ENCODE assay signal across 13 cellular contexts in the genomic region with DNA sequence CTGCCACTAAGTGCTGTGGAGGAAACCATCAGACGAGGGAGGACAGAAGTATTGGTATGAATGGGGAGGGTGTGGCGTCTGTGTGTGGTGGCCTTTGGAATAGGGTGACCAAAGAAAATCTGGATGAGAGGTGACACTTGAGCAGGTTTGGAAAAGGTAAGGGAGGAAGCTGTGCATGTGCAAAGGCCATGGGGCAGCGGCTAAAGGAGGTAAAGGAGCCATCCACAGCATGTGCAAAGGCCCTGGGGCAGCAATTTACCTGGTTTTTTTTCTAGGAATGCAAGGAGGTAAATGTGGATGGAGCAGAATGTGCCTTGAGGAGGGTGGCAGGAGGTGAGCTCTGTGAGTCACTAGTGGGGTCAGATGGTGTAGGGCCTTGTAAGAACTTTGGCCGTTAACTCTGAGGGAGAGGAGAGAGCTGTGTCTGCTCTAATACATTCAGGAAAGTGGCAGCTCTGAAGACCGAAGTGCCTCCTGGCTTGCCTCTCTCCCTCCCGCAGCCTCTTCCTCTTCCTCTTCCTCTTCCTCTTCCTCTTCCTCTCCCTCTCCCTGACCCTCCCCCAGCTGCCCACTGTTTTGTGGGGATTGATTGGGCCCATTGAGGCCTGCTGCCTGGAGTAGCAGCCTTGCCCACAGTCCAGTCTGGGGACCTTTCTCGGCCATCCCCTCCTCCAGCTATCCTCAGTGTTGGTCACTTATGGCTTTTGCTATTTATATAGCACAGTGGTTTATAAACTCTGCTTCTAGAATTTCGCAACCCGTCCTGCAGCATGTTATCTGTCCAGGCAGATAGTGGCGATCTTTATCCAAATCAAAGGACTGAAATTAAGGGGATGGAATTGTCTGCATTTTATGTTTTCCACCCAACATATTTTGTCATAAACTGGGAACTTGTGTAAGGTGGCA. TPM values are rescaled to one million over a fixed set of nuclear protein-coding genes. Genes with fewer than 3 reads are reported as not detected.
A peak's percentile ranks its signal among the peaks of the same experiment; 100 is the strongest.
DNase-seq lines count a peak whose midpoint lies in the region; ATAC-seq and TF ChIP-seq lines count a peak whose summit lies in the region.
"Had no signal": no experiment of that assay in that cellular context is flagged by ENCODE, and none has a peak within 500 bp of the region (broad histone marks: within the 10 kb centered on the region; RNA-seq: fewer than 3 reads in every experiment).

No MANE protein-coding gene starts in this region.

- no peak for TF ChIP-seq CTCF in Peyer's patch (IDR thresholded peaks at IDR 0.05)
- no peak for TF ChIP-seq CTCF in esophagus squamous epithelium (IDR thresholded peaks at IDR 0.05)
- TF ChIP-seq CTCF in osteoblast (IDR thresholded peaks at IDR 0.05; ENCODE audit: extremely low read depth, low read depth, low read length): no peak

- H3K9me3 ChIP-seq in Peyer's patch (no peaks in the 10 kb centered on the region), esophagus squamous epithelium (no peaks in the 10 kb centered on the region), osteoblast (ENCODE audit: low read depth, low read length) (no peaks in the 10 kb centered on the region)
- H3K9me3 ChIP-seq: colonic mucosa, heart right ventricle had no signal

- H3K27me3 ChIP-seq in Peyer's patch (no peaks in the 10 kb centered on the region), esophagus squamous epithelium (no peaks in the 10 kb centered on the region), osteoblast (ENCODE audit: insufficient read depth, low read length) (no peaks in the 10 kb centered on the region)
- H3K27me3 ChIP-seq: colonic mucosa, heart right ventricle had no signal

- H3K36me3 ChIP-seq in Peyer's patch (peaks cover 0 to 6% (median 0%) of the 10 kb centered on the region in 3 donors), esophagus squamous epithelium (peaks cover 0 to 29% (median 0%) of the 10 kb centered on the region in 3 donors), osteoblast (ENCODE audit: insufficient read depth, low read length) (no peaks in the 10 kb centered on the region)
- H3K36me3 ChIP-seq: colonic mucosa, heart right ventricle had no signal

- peaks cover 53% of the 10 kb centered on the region for H4K20me1 ChIP-seq in osteoblast (ENCODE audit: insufficient read depth, low read length)

- H3K4me3 ChIP-seq in Peyer's patch (no peak overlapping the region), esophagus squamous epithelium (no peak overlapping the region), osteoblast (ENCODE audit: insufficient read depth, low read length) (no peak overlapping the region)
- H3K4me3 ChIP-seq: colonic mucosa, heart right ventricle, skin epidermis had no signal

- DNase-seq in HCEC 1CT (peak; percentile 20), Peyer's patch (no peak), esophagus squamous epithelium (lab: John Stamatoyannopoulos, UW) (no peak), osteoblast (ENCODE audit: insufficient read length, low spot score, missing footprints) (peak; percentile 82), GDM1 (lab: John Stamatoyannopoulos, UW) (no peak)
- DNase-seq: colonic mucosa, DMS79 treated with DMSO at 0.1 percent for 48 hours, heart right ventricle, NCI-H774, T-helper 9 cell had no signal

- peak overlapping the region in 3 of 4 donors; percentile 39 to 86 (median 71) for H3K27ac ChIP-seq in Peyer's patch
- peak overlapping the region in 3 of 4 donors; percentile 48 to 63 (median 62) for H3K27ac ChIP-seq in esophagus squamous epithelium
- H3K27ac ChIP-seq in osteoblast (ENCODE audit: low read depth, low read length): peak overlapping the region; percentile 56
- H3K27ac ChIP-seq: colonic mucosa had no signal

- H3K4me1 ChIP-seq in Peyer's patch: peaks cover 3 to 90% (median 34%) of the 10 kb centered on the region in 4 donors
- peaks cover 21 to 100% (median 37%) of the 10 kb centered on the region in 3 donors for H3K4me1 ChIP-seq in esophagus squamous epithelium
- H3K4me1 ChIP-seq in osteoblast (ENCODE audit: insufficient read depth, low read length): peaks cover 41% of the 10 kb centered on the region
- H3K4me1 ChIP-seq: colonic mucosa had no signal

- 72 to 78% methylated on average over 10 of the region's 10 CpGs for WGBS in esophagus squamous epithelium, 2 donors

- ATAC-seq in GM19328 (IDR thresholded peaks at IDR 0.05; ENCODE audit: unreplicated experiment): no peak
- ATAC-seq in GM21367 (IDR thresholded peaks at IDR 0.05; ENCODE audit: unreplicated experiment): no peak

- peaks cover 64% of the 10 kb centered on the region for H3K79me2 ChIP-seq in osteoblast (ENCODE audit: insufficient read depth, low read length)

- no peak overlapping the region for H2AFZ ChIP-seq in osteoblast (ENCODE audit: low read length)

- H3K4me2 ChIP-seq in osteoblast (ENCODE audit: insufficient read depth, low read length): peak overlapping the region; percentile 9

- intact Hi-C loops in esophagus squamous epithelium (cut with DNase I): no loop called here

- TF ChIP-seq POLR2A in Peyer's patch (IDR thresholded peaks at IDR 0.05): no peak
- TF ChIP-seq POLR2A in esophagus squamous epithelium (IDR thresholded peaks at IDR 0.05): no peak

RNA-seq across cellular contexts. Expression of a gene that starts 38.7 kb away (rescaled TPM):
- total RNA-seq in Peyer's patch (100 to 1,000 TPM in 1 of 4 donors, 10 to 100 TPM in 3; 44.6 to 152 (median 76.5) TPM), esophagus squamous epithelium (10 to 100 TPM; 17.1 to 60.5 (median 39.7) TPM), osteoblast (6.2 and 8.3 TPM in 2 replicates)

Comparison
In these comparisons a context has a peak if more than half of its experiments do, and no peak if none do; other contexts are left out.
1. DNase-seq: peak in HCEC 1CT (single experiment) and osteoblast (single experiment); none in Peyer's patch (0 of 3), esophagus squamous epithelium (single experiment) and GDM1 (single experiment).
2. Peak in every context shown above with its lines, with median percentiles within 50 percentile points of each other: H3K27ac ChIP-seq.